Comparison of ENCODE assay signal across 11 cellular contexts in the genomic region with DNA sequence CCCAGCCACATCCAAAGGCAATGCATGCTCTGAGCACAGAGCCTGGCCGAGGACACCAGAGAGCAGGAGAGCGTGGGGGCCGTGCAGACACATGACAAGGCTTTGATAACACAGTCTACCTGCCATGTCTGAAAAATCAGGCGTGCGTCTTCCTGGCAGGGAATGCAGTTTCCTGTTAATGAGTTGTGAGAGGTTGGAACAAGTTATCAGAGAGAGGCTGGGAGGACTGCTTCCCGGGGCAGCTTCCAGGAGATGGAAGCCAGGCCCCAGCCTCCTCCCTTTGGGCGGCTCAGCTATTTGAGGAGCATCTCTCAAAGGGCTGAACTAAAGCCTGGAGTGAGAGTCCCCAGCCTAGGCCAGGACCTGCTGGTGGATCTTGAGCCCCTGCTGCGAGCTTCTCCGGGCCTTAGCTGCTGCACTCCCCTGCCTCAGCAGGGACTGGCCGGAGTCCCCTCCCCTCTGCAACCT.
A peak's percentile ranks its signal among the peaks of the same experiment; 100 is the strongest.
DNase-seq lines count a peak whose midpoint lies in the region; ATAC-seq and TF ChIP-seq lines count a peak whose summit lies in the region.
"Had no signal": no experiment of that assay in that cellular context is flagged by ENCODE, and none has a peak within 500 bp of the region (broad histone marks: within the 10 kb centered on the region; RNA-seq: fewer than 3 reads in every experiment).

No MANE protein-coding gene starts in this region.

- TF ChIP-seq CTCF in AG10803 (conservative IDR thresholded peaks at IDR 0.05; ENCODE audit: low read length), result no peak
- TF ChIP-seq CTCF in fibroblast of villous mesenchyme (IDR thresholded peaks at IDR 0.05; ENCODE audit: insufficient read depth, low read depth, low read length), result no peak
- no peak for TF ChIP-seq CTCF in neural progenitor cell (IDR thresholded peaks at IDR 0.05)
- no peak for TF ChIP-seq CTCF in MCF 10A (IDR thresholded peaks at IDR 0.05; ENCODE audit: unreplicated experiment)

- POLR2A ChIA-PET in MCF 10A (lab: Yijun Ruan, JAX), result no interaction called here

- peaks cover 44% of the 10 kb centered on the region for H3K4me1 ChIP-seq in neural progenitor cell

- CTCF ChIA-PET in MCF 10A (lab: Yijun Ruan, JAX), result no interaction called here

- H3K36me3 Mint-ChIP-seq in neural progenitor cell (no peaks in the 10 kb centered on the region), MCF 10A (ENCODE audit: insufficient read depth, unreplicated experiment) (peaks cover 8% of the 10 kb centered on the region)
- H3K36me3 Mint-ChIP-seq: stimulated activated memory B cell treated with anti-CD40 and anti-IgM and Interleukin-4, amounts not matched to agents 10 μg/mL and 1 μg/mL and 100 μg/mL, for 72 hours had no signal

- no peak overlapping the region for H3K4me3 ChIP-seq in AG10803 (ENCODE audit: low read length)
- no peak overlapping the region for H3K4me3 ChIP-seq in fibroblast of villous mesenchyme (ENCODE audit: low read depth, low read length)
- H3K4me3 ChIP-seq in neural progenitor cell, result no peak overlapping the region

- no TSS peak for BruUV-seq in MCF 10A (replicated peaks; lab: Mats Ljungman, UMichigan)

- H3K4me1 Mint-ChIP-seq in neural progenitor cell (peaks cover 54% of the 10 kb centered on the region), MCF 10A (ENCODE audit: insufficient read depth, unreplicated experiment) (peaks cover 5% of the 10 kb centered on the region)

- H3K27me3 ChIP-seq in neural progenitor cell, result no peaks in the 10 kb centered on the region

- no peak overlapping the region for H3K9ac ChIP-seq in neural progenitor cell

- no peak for ATAC-seq in GM18519 (IDR thresholded peaks at IDR 0.05; ENCODE audit: low FRiP score, unreplicated experiment)
- ATAC-seq: stimulated activated memory B cell treated with anti-CD40 and anti-IgM and Interleukin-4, amounts not matched to agents 10 μg/mL and 1 μg/mL and 100 μg/mL, for 72 hours had no signal

- peaks cover 6% of the 10 kb centered on the region for H3K27me3 Mint-ChIP-seq in neural progenitor cell (ENCODE audit: insufficient read depth, low read depth)
- H3K27me3 Mint-ChIP-seq in MCF 10A (ENCODE audit: insufficient read depth, unreplicated experiment), result peaks cover 26% of the 10 kb centered on the region

- no peak overlapping the region for H2AFZ ChIP-seq in neural progenitor cell (replicated peaks)

- H3F3A ChIP-seq in neural progenitor cell (ENCODE audit: low read depth), result peaks cover 39% of the 10 kb centered on the region

- peak overlapping the region; percentile 53 for H3K27ac Mint-ChIP-seq in neural progenitor cell
- no peak overlapping the region for H3K27ac Mint-ChIP-seq in MCF 10A (ENCODE audit: low read depth, unreplicated experiment)
- H3K27ac Mint-ChIP-seq: stimulated activated memory B cell treated with anti-CD40 and anti-IgM and Interleukin-4, amounts not matched to agents 10 μg/mL and 1 μg/mL and 100 μg/mL, for 72 hours; T-helper 1 cell treated with Interleukin-12 subunit alpha and Interleukin-12 subunit beta and Interleukin-4 antibody, amounts not matched to agents 30 μg/mL and 1 μg/mL, for 36 hours had no signal

- H3K4me3 Mint-ChIP-seq in neural progenitor cell (no peak overlapping the region), MCF 10A (ENCODE audit: unreplicated experiment) (no peak overlapping the region)
- H3K4me3 Mint-ChIP-seq: CD4-positive, CD25-positive, alpha-beta regulatory T cell; stimulated activated memory B cell treated with anti-CD40 and anti-IgM and Interleukin-4, amounts not matched to agents 10 μg/mL and 1 μg/mL and 100 μg/mL, for 72 hours; T-helper 1 cell treated with Interleukin-12 subunit alpha and Interleukin-12 subunit beta and Interleukin-4 antibody, amounts not matched to agents 30 μg/mL and 1 μg/mL, for 36 hours had no signal

- peak overlapping the region; percentile 17 for H3K4me2 ChIP-seq in neural progenitor cell

- H3K27ac ChIP-seq in neural progenitor cell, result no peak overlapping the region

- H3K36me3 ChIP-seq in neural progenitor cell, result no peaks in the 10 kb centered on the region

- H3K9me3 ChIP-seq in neural progenitor cell (ENCODE audit: low read depth), result no peaks in the 10 kb centered on the region

- no peaks in the 10 kb centered on the region for H4K20me1 ChIP-seq in neural progenitor cell (ENCODE audit: low read depth)

- H3K9me3 Mint-ChIP-seq in neural progenitor cell (no peaks in the 10 kb centered on the region), MCF 10A (ENCODE audit: unreplicated experiment) (no peaks in the 10 kb centered on the region)
- H3K9me3 Mint-ChIP-seq: T-helper 1 cell treated with Interleukin-12 subunit alpha and Interleukin-12 subunit beta and Interleukin-4 antibody, amounts not matched to agents 30 μg/mL and 1 μg/mL, for 36 hours had no signal

- intact Hi-C loops in MCF 10A (cut with micrococcal nuclease), result no loop called here

- H3K79me2 ChIP-seq in neural progenitor cell (ENCODE audit: low read depth), result no peaks in the 10 kb centered on the region

- DNase-seq in AG10803 (ENCODE audit: low read depth) (peak; percentile 7), NCI-H446 treated with DMSO at 0.1 percent for 48 hours (lab: John Stamatoyannopoulos, UW) (peak; percentile 80), fibroblast of villous mesenchyme (ENCODE audit: low read depth) (peak; percentile 40), neural progenitor cell (ENCODE audit: low spot score) (peak; percentile 58), MCF 10A (ENCODE audit: unreplicated experiment) (no peak), occipital lobe (lab: John Stamatoyannopoulos, UW) (no peak)
- no peak for DNase-seq in activated CD4-positive, CD25-positive, alpha-beta regulatory T cell (lab: John Stamatoyannopoulos, UW)
- DNase-seq: CD4-positive, CD25-positive, alpha-beta regulatory T cell had no signal

Comparison
In these comparisons a context has a peak if more than half of its experiments do, and no peak if none do; other contexts are left out.
1. DNase-seq: peak in AG10803 (single experiment), NCI-H446 treated with DMSO at 0.1 percent for 48 hours (single experiment), fibroblast of villous mesenchyme (single experiment) and neural progenitor cell (single experiment); none in MCF 10A (single experiment), occipital lobe (single experiment) and activated CD4-positive, CD25-positive, alpha-beta regulatory T cell (0 of 4).